8 cellular contexts compared by ENCODE assay signal in the genomic region with DNA sequence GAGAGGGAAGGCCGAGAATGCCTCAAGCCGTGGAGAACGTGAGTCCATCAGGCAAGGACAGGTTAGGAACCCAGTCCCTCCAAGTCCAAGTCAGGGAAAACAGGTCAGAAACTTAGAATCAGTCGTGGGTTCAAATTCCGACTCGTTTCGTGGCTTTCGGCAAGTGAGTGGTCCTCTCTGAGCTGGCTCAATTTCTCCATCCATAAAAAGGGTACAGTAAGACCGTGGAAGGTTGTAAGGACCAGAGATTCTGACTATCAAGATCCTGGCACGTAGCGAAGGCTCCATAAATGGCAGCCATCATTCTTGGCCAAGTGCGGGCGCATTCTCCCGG. TPM values are rescaled to one million over a fixed set of nuclear protein-coding genes. Genes with fewer than 3 reads are reported as not detected.
DNase-seq lines count a peak whose midpoint lies in the region; ATAC-seq and TF ChIP-seq lines count a peak whose summit lies in the region.

No MANE protein-coding gene starts in this region.

- peak overlapping the region; percentile 61 for H3K4me3 Mint-ChIP-seq in activated CD4-positive, alpha-beta T cell treated with anti-CD3 and anti-CD28 coated beads for 36 hours
- H3K4me3 Mint-ChIP-seq in activated naive CD8-positive, alpha-beta T cell treated with anti-CD3 and anti-CD28 coated beads, Interleukin-2, amount 10 ng/mL, durations not matched to agents 7 days and 5 days, result peak overlapping the region; percentile 68

- TF ChIP-seq EP300 in suprapubic skin (IDR thresholded peaks at IDR 0.05), result no peak

- peaks cover 10% of the 10 kb centered on the region for H3K4me1 Mint-ChIP-seq in activated CD4-positive, alpha-beta T cell treated with anti-CD3 and anti-CD28 coated beads for 36 hours
- H3K4me1 Mint-ChIP-seq in activated naive CD8-positive, alpha-beta T cell treated with anti-CD3 and anti-CD28 coated beads, Interleukin-2, amount 10 ng/mL, durations not matched to agents 7 days and 5 days, result peaks cover 11% of the 10 kb centered on the region

- H3K27ac ChIP-seq in suprapubic skin (no peak overlapping the region), substantia nigra (ENCODE audit: low read depth, low read length, poor library complexity, severe bottlenecking) (no peak overlapping the region)

- no peak for TF ChIP-seq POLR2A in suprapubic skin (IDR thresholded peaks at IDR 0.05)

- no peak overlapping the region for H3K27ac Mint-ChIP-seq in activated CD4-positive, alpha-beta T cell treated with anti-CD3 and anti-CD28 coated beads for 36 hours
- no peak overlapping the region for H3K27ac Mint-ChIP-seq in activated naive CD8-positive, alpha-beta T cell treated with anti-CD3 and anti-CD28 coated beads, Interleukin-2, amount 10 ng/mL, durations not matched to agents 7 days and 5 days

- ATAC-seq in activated CD4-positive, alpha-beta T cell treated with anti-CD3 and anti-CD28 coated beads for 36 hours, result no peak
- no peak for ATAC-seq in activated naive CD8-positive, alpha-beta T cell treated with anti-CD3 and anti-CD28 coated beads, Interleukin-2, amount 10 ng/mL, durations not matched to agents 7 days and 5 days (ENCODE audit: low read depth)
- no peak for ATAC-seq in HG03025 (IDR thresholded peaks at IDR 0.05; ENCODE audit: low FRiP score, unreplicated experiment)
- no peak for ATAC-seq in HG03457 (IDR thresholded peaks at IDR 0.05; ENCODE audit: unreplicated experiment)

- POLR2A ChIA-PET in activated CD4-positive, alpha-beta T cell treated with anti-CD3 and anti-CD28 coated beads for 36 hours (lab: Charles Lee), result interaction anchor here (1.0 kb wide), 1 partner anchor 676 kb away, joined by 4 read pairs; a partner anchor contains a TSS
- POLR2A ChIA-PET in activated naive CD8-positive, alpha-beta T cell treated with anti-CD3 and anti-CD28 coated beads, Interleukin-2, amount 10 ng/mL, durations not matched to agents 7 days and 5 days (lab: Charles Lee), result no interaction called here

- no peak for TF ChIP-seq CTCF in kidney epithelial cell (IDR thresholded peaks at IDR 0.05; ENCODE audit: insufficient read depth, low read length, poor library complexity, severe bottlenecking)
- no peak for TF ChIP-seq CTCF in suprapubic skin (IDR thresholded peaks at IDR 0.05)

- H3K27me3 Mint-ChIP-seq in activated CD4-positive, alpha-beta T cell treated with anti-CD3 and anti-CD28 coated beads for 36 hours, result peaks cover 41% of the 10 kb centered on the region
- H3K27me3 Mint-ChIP-seq in activated naive CD8-positive, alpha-beta T cell treated with anti-CD3 and anti-CD28 coated beads, Interleukin-2, amount 10 ng/mL, durations not matched to agents 7 days and 5 days, result peaks cover 49% of the 10 kb centered on the region

- no peak for DNase-seq in activated CD4-positive, alpha-beta T cell treated with anti-CD3 and anti-CD28 coated beads for 36 hours
- no peak for DNase-seq in activated CD4-positive, alpha-beta T cell treated with anti-CD3 and anti-CD28 coated beads for 1 hour
- DNase-seq in activated naive CD8-positive, alpha-beta T cell treated with anti-CD3 and anti-CD28 coated beads, Interleukin-2, amount 10 ng/mL, durations not matched to agents 7 days and 5 days, result no peak
- DNase-seq in kidney epithelial cell (ENCODE audit: low read depth) (no peak), suprapubic skin (ENCODE audit: low spot score in 2 of 2) (no peak), substantia nigra (lab: John Stamatoyannopoulos, UW) (no peak)

- H3K27me3 ChIP-seq in kidney epithelial cell (ENCODE audit: control insufficient read depth, insufficient read depth, low read length), result no peaks in the 10 kb centered on the region
- H3K27me3 ChIP-seq in suprapubic skin, result peaks cover 51% of the 10 kb centered on the region

- CTCF ChIA-PET in activated CD4-positive, alpha-beta T cell treated with anti-CD3 and anti-CD28 coated beads for 36 hours (lab: Charles Lee), result interaction anchor here (0.9 to 2.8 kb wide), 5 partner anchors 19 to 363 kb away, joined by 3 to 11 read pairs (median 7); no protein-coding TSS in a partner anchor

- intact Hi-C loops in activated CD4-positive, alpha-beta T cell treated with anti-CD3 and anti-CD28 coated beads for 36 hours (cut with DNase I, micrococcal nuclease), result loop anchor here (2.0 to 5.0 kb wide), 4 partner anchors 62 to 363 kb away; no protein-coding TSS in a partner anchor

- no peaks in the 10 kb centered on the region for H3K36me3 Mint-ChIP-seq in activated CD4-positive, alpha-beta T cell treated with anti-CD3 and anti-CD28 coated beads for 36 hours (ENCODE audit: low read depth)
- no peaks in the 10 kb centered on the region for H3K36me3 Mint-ChIP-seq in activated naive CD8-positive, alpha-beta T cell treated with anti-CD3 and anti-CD28 coated beads, Interleukin-2, amount 10 ng/mL, durations not matched to agents 7 days and 5 days

- H3K9me3 ChIP-seq in suprapubic skin, result no peaks in the 10 kb centered on the region

- peak overlapping the region; percentile 55 for H3K4me3 ChIP-seq in kidney epithelial cell (ENCODE audit: low read depth, low read length)
- peak overlapping the region; percentile 62 for H3K4me3 ChIP-seq in suprapubic skin

- 51% methylated on average over 11 of the region's 14 CpGs for WGBS in suprapubic skin

- H3K36me3 ChIP-seq in kidney epithelial cell (ENCODE audit: control insufficient read depth, insufficient read depth, low read length) (no peaks in the 10 kb centered on the region), suprapubic skin (no peaks in the 10 kb centered on the region)

- peaks cover 24% of the 10 kb centered on the region for H3K4me1 ChIP-seq in suprapubic skin

- H3K9me3 Mint-ChIP-seq in activated CD4-positive, alpha-beta T cell treated with anti-CD3 and anti-CD28 coated beads for 36 hours (ENCODE audit: low read depth), result no peaks in the 10 kb centered on the region
- no peaks in the 10 kb centered on the region for H3K9me3 Mint-ChIP-seq in activated naive CD8-positive, alpha-beta T cell treated with anti-CD3 and anti-CD28 coated beads, Interleukin-2, amount 10 ng/mL, durations not matched to agents 7 days and 5 days

RNA-seq across cellular contexts. Expression of a gene that starts 0.6 kb away (rescaled TPM):
- 1 to 10 TPM; 2.4 to 3.0 TPM for total RNA-seq in activated CD4-positive, alpha-beta T cell treated with anti-CD3 and anti-CD28 coated beads for 36 hours
- total RNA-seq in activated naive CD8-positive, alpha-beta T cell treated with anti-CD3 and anti-CD28 coated beads, Interleukin-2, amount 10 ng/mL, durations not matched to agents 7 days and 5 days, result under 1 TPM; 0.36 to 0.68 TPM
- total RNA-seq in kidney epithelial cell, result 1.3 and 1.8 TPM in 2 replicates
- under 1 TPM; 0.08 to 0.80 (median 0.22) TPM for total RNA-seq in suprapubic skin
